Comparison of ENCODE assay signal across 9 cellular contexts in genomic region chr14:28785096-28785952, GRCh38. TPM values are rescaled to one million over a fixed set of nuclear protein-coding genes. Genes with fewer than 3 reads are reported as not detected.
DNase-seq lines count a peak whose midpoint lies in the region; ATAC-seq and TF ChIP-seq lines count a peak whose summit lies in the region.
"Had no signal": no experiment of that assay in that cellular context is flagged by ENCODE, and none has a peak within 500 bp of the region (broad histone marks: within the 10 kb centered on the region; RNA-seq: fewer than 3 reads in every experiment).

No MANE protein-coding gene starts in this region.

- H3K27ac ChIP-seq in BLaER1: no peak overlapping the region

- no peak for TF ChIP-seq CTCF in choroid plexus epithelial cell (conservative IDR thresholded peaks at IDR 0.05; ENCODE audit: low read depth, low read length)
- no peak for TF ChIP-seq CTCF in nephron progenitor cell (IDR thresholded peaks at IDR 0.05)
- no peak for TF ChIP-seq CTCF in Caco-2 (IDR thresholded peaks at IDR 0.05; ENCODE audit: insufficient read depth in 1 of 2, low read depth in 1 of 2, low read length in 1 of 2, severe bottlenecking in 1 of 2, unreplicated experiment in 1 of 2)

- no peaks in the 10 kb centered on the region for H4K20me1 ChIP-seq in BLaER1

- H3K27ac Mint-ChIP-seq in nephron progenitor cell (no peak overlapping the region), Caco-2 (ENCODE audit: unreplicated experiment) (no peak overlapping the region)

- H3K4me2 ChIP-seq in BLaER1: no peak overlapping the region

- peaks cover 82% of the 10 kb centered on the region for H3K27me3 Mint-ChIP-seq in nephron progenitor cell (ENCODE audit: low read depth, poor library complexity)
- H3K27me3 Mint-ChIP-seq in Caco-2 (ENCODE audit: insufficient read depth, unreplicated experiment): peaks cover 12% of the 10 kb centered on the region

- no TSS peak for BruUV-seq in Caco-2 (replicated peaks; lab: Mats Ljungman, UMichigan)

- peaks cover 36% of the 10 kb centered on the region for H3K9me3 Mint-ChIP-seq in nephron progenitor cell
- H3K9me3 Mint-ChIP-seq in Caco-2 (ENCODE audit: unreplicated experiment): no peaks in the 10 kb centered on the region

- H3K27me3 ChIP-seq in BLaER1 (peaks cover 35% of the 10 kb centered on the region), Caco-2 (replicated peaks; ENCODE audit: control insufficient read depth, insufficient read depth, low read length) (no peaks in the 10 kb centered on the region)

- H3K9me3 ChIP-seq in BLaER1 (peaks cover 20% of the 10 kb centered on the region), Caco-2 (no peaks in the 10 kb centered on the region)

- H3K9ac ChIP-seq in BLaER1: no peak overlapping the region

- H3K4me1 Mint-ChIP-seq in nephron progenitor cell: peaks cover 7% of the 10 kb centered on the region
- no peaks in the 10 kb centered on the region for H3K4me1 Mint-ChIP-seq in Caco-2 (ENCODE audit: low read depth, unreplicated experiment)

- CTCF ChIA-PET in Caco-2 (lab: Charles Lee): no interaction called here

- H3K4me1 ChIP-seq in BLaER1 (no peaks in the 10 kb centered on the region), Caco-2 (no peaks in the 10 kb centered on the region)

- H3K36me3 ChIP-seq in BLaER1: no peaks in the 10 kb centered on the region
- no peaks in the 10 kb centered on the region for H3K36me3 ChIP-seq in Caco-2 (ENCODE audit: control insufficient read depth, insufficient read depth, low read length)

- intact Hi-C loops in Caco-2 (cut with micrococcal nuclease; ENCODE audit: unreplicated experiment): no loop called here

- peak overlapping the region; percentile 79 for H3K4me3 Mint-ChIP-seq in nephron progenitor cell
- no peak overlapping the region for H3K4me3 Mint-ChIP-seq in Caco-2 (ENCODE audit: unreplicated experiment)

- ATAC-seq in HG03066 (IDR thresholded peaks at IDR 0.05; ENCODE audit: low read depth, unreplicated experiment): peak; percentile 58
- no peak for ATAC-seq in GM19452 (IDR thresholded peaks at IDR 0.05; ENCODE audit: unreplicated experiment)
- ATAC-seq: activated CD4-positive, CD25-positive, alpha-beta regulatory T cell treated with anti-CD3 and anti-CD28 coated beads, Interleukin-2, amount 50 U/mL, for 24 hours had no signal

- 0 out of 2 replicates have a peak overlapping the region, but pooled peaks have one; percentile 7 for H3K4me3 ChIP-seq in BLaER1
- peak overlapping the region; percentile 47 for H3K4me3 ChIP-seq in choroid plexus epithelial cell (ENCODE audit: low read depth, low read length)
- no peak overlapping the region for H3K4me3 ChIP-seq in Caco-2 (ENCODE audit: low read depth, low read length)

- POLR2A ChIA-PET in Caco-2 (lab: Charles Lee): no interaction called here

- H3K36me3 Mint-ChIP-seq in nephron progenitor cell (ENCODE audit: low read depth) (no peaks in the 10 kb centered on the region), Caco-2 (ENCODE audit: insufficient read depth, unreplicated experiment) (no peaks in the 10 kb centered on the region)

- DNase-seq in choroid plexus epithelial cell (ENCODE audit: low read depth) (no peak), nephron progenitor cell (peak; percentile 49), Caco-2 (no peak), UCSD-AML1 (lab: John Stamatoyannopoulos, UW; ENCODE audit: unreplicated experiment) (no peak)
- DNase-seq in activated T-cell treated with anti-CD3 and anti-CD28 coated beads, Interleukin-2, amount 50 U/mL, for 1 hour: no peak

RNA-seq across cellular contexts. Expression of gene FOXG1, which starts 18.7 kb away (rescaled TPM):
- not detected in 2 replicates for total RNA-seq in Caco-2 (2022)
